11 cellular contexts compared by ENCODE assay signal in genomic region chr2:3692375-3692774, GRCh38. TPM values are rescaled to one million over a fixed set of nuclear protein-coding genes. Genes with fewer than 3 reads are reported as not detected.
DNase-seq lines count a peak whose midpoint lies in the region; ATAC-seq, FAIRE-seq and TF ChIP-seq lines count a peak whose summit lies in the region.
"Had no signal": no experiment of that assay in that cellular context is flagged by ENCODE, and none has a peak within 500 bp of the region (broad histone marks: within the 10 kb centered on the region; RNA-seq: fewer than 3 reads in every experiment).

No MANE protein-coding gene starts in this region.

- intact Hi-C loops in MCF 10A (cut with micrococcal nuclease), result loop anchor here (1.0 to 5.0 kb wide), 2 partner anchors 265 to 363 kb away; no protein-coding TSS in a partner anchor
- intact Hi-C loops in breast epithelium (cut with DNase I; ENCODE audit: low total_unique reads), result no loop called here
- intact Hi-C loops in upper lobe of right lung (cut with DNase I), result no loop called here

- H3K4me1 Mint-ChIP-seq in MCF 10A (ENCODE audit: insufficient read depth, unreplicated experiment), result no peaks in the 10 kb centered on the region

- H3K9me3 ChIP-seq in breast epithelium (peaks cover 0 to 5% of the 10 kb centered on the region in 2 donors), upper lobe of right lung (no peaks in the 10 kb centered on the region)
- H3K9me3 ChIP-seq: thoracic aorta had no signal

- ATAC-seq in upper lobe of right lung, result peak; percentile 45
- ATAC-seq in HG02981 (IDR thresholded peaks at IDR 0.05; ENCODE audit: unreplicated experiment), result no peak
- ATAC-seq in GM21447 (IDR thresholded peaks at IDR 0.05; ENCODE audit: unreplicated experiment), result no peak
- ATAC-seq: mucosa of descending colon had no signal

- H3K27ac Mint-ChIP-seq in MCF 10A (ENCODE audit: low read depth, unreplicated experiment), result no peak overlapping the region

- H3K4me1 ChIP-seq in breast epithelium (no peaks in the 10 kb centered on the region), upper lobe of right lung (no peaks in the 10 kb centered on the region)
- H3K4me1 ChIP-seq: BLaER1 treated with 17β-estradiol and CSF1 and Interleukin-3, amounts not matched to agents 10 nM and 100 nM had no signal

- H3K27ac ChIP-seq in breast epithelium (no peak overlapping the region), upper lobe of right lung (no peak overlapping the region)
- H3K27ac ChIP-seq: BLaER1 treated with 17β-estradiol and CSF1 and Interleukin-3, amounts not matched to agents 10 nM and 100 nM; thoracic aorta had no signal

- no peaks in the 10 kb centered on the region for H3K36me3 Mint-ChIP-seq in MCF 10A (ENCODE audit: insufficient read depth, unreplicated experiment)

- POLR2A ChIA-PET in MCF 10A (lab: Yijun Ruan, JAX), result no interaction called here

- FAIRE-seq in H54 (lab: Jason Lieb, UNC), result no peak

- CTCF ChIA-PET in MCF 10A (lab: Yijun Ruan, JAX), result interaction anchor here (0.6 to 5.4 kb wide), 40 partner anchors 8 to 1823 kb away, joined by 3 to 50 read pairs (median 3); no protein-coding TSS in a partner anchor

- TF ChIP-seq CTCF in MCF 10A (IDR thresholded peaks at IDR 0.05; ENCODE audit: unreplicated experiment), result peak; percentile 72
- peak in 1 of 3 donors; percentile 20 for TF ChIP-seq CTCF in breast epithelium (IDR thresholded peaks at IDR 0.05)
- peak; percentile 67 for TF ChIP-seq CTCF in epithelial cell of proximal tubule (conservative IDR thresholded peaks at IDR 0.05; ENCODE audit: low read depth, low read length)
- peak; percentile 40 for TF ChIP-seq CTCF in upper lobe of right lung (IDR thresholded peaks at IDR 0.05)

- H3K4me3 Mint-ChIP-seq in MCF 10A (ENCODE audit: unreplicated experiment), result no peak overlapping the region

- H3K36me3 ChIP-seq in breast epithelium, result no peaks in the 10 kb centered on the region
- no peaks in the 10 kb centered on the region for H3K36me3 ChIP-seq in upper lobe of right lung
- H3K36me3 ChIP-seq: BLaER1 treated with 17β-estradiol and CSF1 and Interleukin-3, amounts not matched to agents 10 nM and 100 nM; thoracic aorta had no signal

- no peak overlapping the region for H3K4me3 ChIP-seq in breast epithelium
- H3K4me3 ChIP-seq in epithelial cell of proximal tubule (ENCODE audit: low read depth, low read length), result no peak overlapping the region
- no peak overlapping the region for H3K4me3 ChIP-seq in upper lobe of right lung
- H3K4me3 ChIP-seq: BLaER1 treated with 17β-estradiol and CSF1 and Interleukin-3, amounts not matched to agents 10 nM and 100 nM; mucosa of descending colon; thoracic aorta had no signal

- H3K27me3 Mint-ChIP-seq in MCF 10A (ENCODE audit: insufficient read depth, unreplicated experiment), result peaks cover 22% of the 10 kb centered on the region

- BruUV-seq in MCF 10A (replicated peaks; lab: Mats Ljungman, UMichigan), result no TSS peak

- peak; percentile 48 for DNase-seq in MCF 10A (ENCODE audit: unreplicated experiment)
- DNase-seq in breast epithelium (ENCODE audit: low spot score in 2 of 2), result no peak
- peak; percentile 74 for DNase-seq in NCI-H748 (lab: John Stamatoyannopoulos, UW; ENCODE audit: unreplicated experiment)
- peak; percentile 6 for DNase-seq in epithelial cell of proximal tubule (ENCODE audit: low read depth)
- DNase-seq in upper lobe of right lung, result no peak
- no peak for DNase-seq in H54 (ENCODE audit: insufficient read length, low spot score)
- DNase-seq: mucosa of descending colon had no signal

- TF ChIP-seq POLR2A in breast epithelium (IDR thresholded peaks at IDR 0.05) (no peak), H54 (IDR thresholded peaks at IDR 0.05; ENCODE audit: low read depth, low read length) (no peak)

- no peaks in the 10 kb centered on the region for H3K9me3 Mint-ChIP-seq in MCF 10A (ENCODE audit: unreplicated experiment)

- H3K27me3 ChIP-seq in breast epithelium (no peaks in the 10 kb centered on the region), upper lobe of right lung (peaks cover 6% of the 10 kb centered on the region)
- H3K27me3 ChIP-seq: BLaER1 treated with 17β-estradiol and CSF1 and Interleukin-3, amounts not matched to agents 10 nM and 100 nM had no signal

RNA-seq across cellular contexts. Expression of gene DCDC2C, which starts 11.0 kb away (rescaled TPM):
- total RNA-seq in MCF 10A (2022) (not detected in 2 replicates), breast epithelium (under 1 TPM; 0.33 to 0.59 (median 0.48) TPM), epithelial cell of proximal tubule (not detected in 2 replicates), upper lobe of right lung (not detected)

RNA-seq across cellular contexts. Expression of gene ALLC, which starts 34.4 kb away (rescaled TPM):
- not detected in 2 replicates for total RNA-seq in MCF 10A (2022)
- under 1 TPM in 1 of 3 donors, not detected in 2; 0.16 TPM for total RNA-seq in breast epithelium
- total RNA-seq in epithelial cell of proximal tubule, result not detected in 2 replicates
- total RNA-seq in upper lobe of right lung, result not detected
- total RNA-seq: mucosa of descending colon had no signal

Comparison
In these comparisons a context has a peak if more than half of its experiments do, and no peak if none do; other contexts are left out.
1. DNase-seq: peak in MCF 10A (single experiment), NCI-H748 (single experiment) and epithelial cell of proximal tubule (single experiment); none in breast epithelium (0 of 2), upper lobe of right lung (single experiment) and H54 (single experiment).